ENCODE assay signal across 31 cellular contexts in genomic region chr10:5561704-5562645, GRCh38. TPM values are rescaled to one million over a fixed set of nuclear protein-coding genes. Genes with fewer than 3 reads are reported as not detected.
DNase-seq lines count a peak whose midpoint lies in the region; ATAC-seq and TF ChIP-seq lines count a peak whose summit lies in the region.
"Had no signal": no experiment of that assay in that cellular context is flagged by ENCODE, and none has a peak within 500 bp of the region (broad histone marks: within the 10 kb centered on the region; RNA-seq: fewer than 3 reads in every experiment).

No MANE protein-coding gene starts in this region.

- H3K4ac ChIP-seq in H9 (ENCODE audit: low read depth, low read length) = no peak overlapping the region

- intact Hi-C loops in sigmoid colon (cut with DNase I) = no loop called here
- intact Hi-C loops in esophagus squamous epithelium (cut with DNase I) = no loop called here

- H2BK20ac ChIP-seq in H9 (ENCODE audit: low read depth, low read length, poor library complexity, severe bottlenecking) = no peak overlapping the region

- no peak for ATAC-seq in T-helper 17 cell
- ATAC-seq in left lobe of liver = no peak
- ATAC-seq: activated CD8-positive, alpha-beta T cell treated with anti-CD3 and anti-CD28 coated beads, Interleukin-2, amount 10 ng/mL, durations not matched to agents 7 days and 5 days; activated T-cell treated with anti-CD3 and anti-CD28 coated beads, Interleukin-2, amount 50 U/mL, for 72 hours; CD8-positive, alpha-beta T cell; naive thymus-derived CD8-positive, alpha-beta T cell; right cardiac atrium; stimulated activated naive B cell treated with anti-CD40 and anti-IgM and Interleukin-4, amounts not matched to agents 10 μg/mL and 1 μg/mL and 100 μg/mL, for 72 hours had no signal

- H3K9me3 Mint-ChIP-seq in activated CD4-positive, alpha-beta T cell treated with anti-CD3 and anti-CD28 coated beads, Interleukin-2, amount 10 ng/mL, durations not matched to agents 7 days and 5 days = peaks cover 3% of the 10 kb centered on the region
- H3K9me3 Mint-ChIP-seq in H9 = no peaks in the 10 kb centered on the region
- H3K9me3 Mint-ChIP-seq: activated T-cell treated with anti-CD3 and anti-CD28 coated beads, Interleukin-2, amount 50 U/mL, for 72 hours; CD8-positive, alpha-beta T cell; IgD-negative memory B cell; naive thymus-derived CD8-positive, alpha-beta T cell; stimulated activated naive B cell treated with anti-CD40 and anti-IgM and Interleukin-4, amounts not matched to agents 10 μg/mL and 1 μg/mL and 100 μg/mL, for 72 hours had no signal

- H4K5ac ChIP-seq in H9 (ENCODE audit: insufficient read length, low read depth, low read length) = no peak overlapping the region

- H2BK120ac ChIP-seq in H9 (ENCODE audit: low read depth, low read length, poor library complexity, severe bottlenecking) = no peak overlapping the region

- no peak overlapping the region for H3K18ac ChIP-seq in H9 (ENCODE audit: insufficient read length, low read depth, low read length)

- no peak overlapping the region for H2BK15ac ChIP-seq in H9 (ENCODE audit: low read depth, low read length)

- peaks cover 0 to 60% (median 59%) of the 10 kb centered on the region in 4 donors for H3K4me1 ChIP-seq in sigmoid colon
- H3K4me1 ChIP-seq in H9 (ENCODE audit: insufficient read depth, low read length) = no peaks in the 10 kb centered on the region; the same call in 1 of the 2 replicates
- peaks cover 13 to 44% (median 20%) of the 10 kb centered on the region in 3 donors for H3K4me1 ChIP-seq in esophagus squamous epithelium
- H3K4me1 ChIP-seq: parathyroid adenoma had no signal

- H2BK12ac ChIP-seq in H9 (ENCODE audit: insufficient read length, low read depth, low read length) = no peak overlapping the region

- H3K79me2 ChIP-seq in H9 (ENCODE audit: insufficient read depth, low read length) = no peaks in the 10 kb centered on the region
- H3K79me2 ChIP-seq: parathyroid adenoma had no signal

- H3K36me3 ChIP-seq in sigmoid colon (no peaks in the 10 kb centered on the region), esophagus squamous epithelium (no peaks in the 10 kb centered on the region)
- H3K36me3 ChIP-seq: tibial nerve had no signal

- no peak for TF ChIP-seq CTCF in sigmoid colon (IDR thresholded peaks at IDR 0.05)
- TF ChIP-seq CTCF in H9 (conservative IDR thresholded peaks at IDR 0.05) = no peak
- no peak for TF ChIP-seq CTCF in esophagus squamous epithelium (IDR thresholded peaks at IDR 0.05)

- H3K36me3 Mint-ChIP-seq in activated CD4-positive, alpha-beta T cell treated with anti-CD3 and anti-CD28 coated beads, Interleukin-2, amount 10 ng/mL, durations not matched to agents 7 days and 5 days (ENCODE audit: low read depth) = peaks cover 7% of the 10 kb centered on the region
- H3K36me3 Mint-ChIP-seq in T-helper 17 cell (ENCODE audit: low read depth) (peaks cover 5% of the 10 kb centered on the region), H9 (ENCODE audit: insufficient read depth in 1 of 3, low read depth in 3 of 3) (no peaks in the 10 kb centered on the region; a peak in 1 of 7 replicates)
- H3K36me3 Mint-ChIP-seq: CD8-positive, alpha-beta T cell; IgD-negative memory B cell; naive thymus-derived CD8-positive, alpha-beta T cell; stimulated activated naive B cell treated with anti-CD40 and anti-IgM and Interleukin-4, amounts not matched to agents 10 μg/mL and 1 μg/mL and 100 μg/mL, for 72 hours had no signal

- no peak overlapping the region for H3K4me2 ChIP-seq in H9 (ENCODE audit: insufficient read depth, insufficient read length, low read length)

- no peak overlapping the region for H2BK5ac ChIP-seq in H9 (ENCODE audit: insufficient read length, low read length)

- TF ChIP-seq POLR2A in sigmoid colon (IDR thresholded peaks at IDR 0.05) (no peak), esophagus squamous epithelium (IDR thresholded peaks at IDR 0.05) (no peak)

- H4K20me1 ChIP-seq in H9 (ENCODE audit: control insufficient read depth, insufficient read depth, insufficient read length) = no peaks in the 10 kb centered on the region

- no peak for DNase-seq in activated CD4-positive, alpha-beta T cell treated with anti-CD3 and anti-CD28 coated beads, Interleukin-2, amount 10 ng/mL, durations not matched to agents 7 days and 5 days
- DNase-seq in activated CD4-positive, alpha-beta T cell treated with anti-CD3 and anti-CD28 coated beads, Interleukin-2, amount 50 U/mL, for 48 hours = no peak
- DNase-seq in T-helper 17 cell (no peak), left lobe of liver (ENCODE audit: low spot score) (peak; percentile 32), sigmoid colon (peak; percentile 62), H9 (no peak), esophagus squamous epithelium (lab: John Stamatoyannopoulos, UW) (no peak), T-helper 9 cell (no peak)
- DNase-seq: activated CD8-positive, alpha-beta T cell treated with anti-CD3 and anti-CD28 coated beads, Interleukin-2, amount 10 ng/mL, durations not matched to agents 7 days and 5 days; activated naive CD4-positive, alpha-beta T cell treated with anti-CD3 and anti-CD28 coated beads, Interleukin-2, amount 50 U/mL, for 16 hours; activated T-cell treated with anti-CD3 and anti-CD28 coated beads, Interleukin-2, amount 50 U/mL, for 72 hours; anterior cingulate cortex; CD8-positive, alpha-beta T cell; central memory CD4-positive, alpha-beta T cell; DMS 273 treated with DMSO at 0.1 percent for 48 hours; MM.1S; naive thymus-derived CD8-positive, alpha-beta T cell; NCI-H1436; NCI-H2107; NCI-H446 treated with DMSO at 0.1 percent for 48 hours; right cardiac atrium; stimulated activated CD4-positive, alpha-beta T cell treated with anti-CD3 and anti-CD28 coated beads, Interleukin-12 subunit alpha, Interleukin-12 subunit beta, amount 100 ng/mL, for 4 hours; stimulated activated CD4-positive, alpha-beta T cell treated with anti-CD3 and anti-CD28 coated beads, Interleukin-4, amount 100 ng/mL, for 24 hours; stimulated activated naive B cell treated with anti-CD40 and anti-IgM and Interleukin-4, amounts not matched to agents 10 μg/mL and 1 μg/mL and 100 μg/mL, for 72 hours; SW 1271 had no signal

- H3K4me3 ChIP-seq in sigmoid colon (no peak overlapping the region), esophagus squamous epithelium (no peak overlapping the region)
- H3K4me3 ChIP-seq: dorsolateral prefrontal cortex, tibial nerve had no signal

- WGBS in sigmoid colon, 2 donors = 90 to 95% methylated on average over 13 of the region's 13 CpGs
- WGBS in H9 (ENCODE audit: extremely low coverage, insufficient read length, low lambda C conversion rate) = no CpG with 5 or more reads among the region's 13 CpGs
- WGBS in esophagus squamous epithelium, 2 donors = 80 to 89% methylated on average over 10 to 11 of the region's 13 CpGs

- no peak overlapping the region for H3K14ac ChIP-seq in H9 (ENCODE audit: insufficient read depth, low read length)

- H3K27ac ChIP-seq in sigmoid colon (peak overlapping the region in 3 of 4 donors; percentile 36 to 80 (median 77)), H9 (ENCODE audit: insufficient read length, low read depth, low read length) (no peak overlapping the region), esophagus squamous epithelium (no peak overlapping the region)
- H3K27ac ChIP-seq: 22Rv1, dorsolateral prefrontal cortex, parathyroid adenoma, tibial nerve had no signal

- no peaks in the 10 kb centered on the region for H3K27me3 ChIP-seq in sigmoid colon
- H3K27me3 ChIP-seq in H9 (ENCODE audit: insufficient read depth, low read length) = no peaks in the 10 kb centered on the region
- no peaks in the 10 kb centered on the region for H3K27me3 ChIP-seq in esophagus squamous epithelium
- H3K27me3 ChIP-seq: dorsolateral prefrontal cortex, tibial nerve had no signal

- no peak overlapping the region for H4K8ac ChIP-seq in H9 (replicated peaks; ENCODE audit: insufficient read length, low read depth, low read length)

- H2AK5ac ChIP-seq in H9 (ENCODE audit: insufficient read length, low read length) = no peak overlapping the region

- no peaks in the 10 kb centered on the region for H3K9me3 ChIP-seq in T-helper 17 cell (ENCODE audit: control insufficient read depth, low read length, poor library complexity, severe bottlenecking)
- H3K9me3 ChIP-seq in sigmoid colon = no peaks in the 10 kb centered on the region
- no peaks in the 10 kb centered on the region for H3K9me3 ChIP-seq in H9 (ENCODE audit: control insufficient read depth, low read depth, low read length)
- H3K9me3 ChIP-seq in esophagus squamous epithelium = no peaks in the 10 kb centered on the region
- H3K9me3 ChIP-seq: tibial nerve had no signal

- no peaks in the 10 kb centered on the region for H3K23me2 ChIP-seq in H9 (ENCODE audit: insufficient read length, low read depth, low read length, poor library complexity, severe bottlenecking)

- CTCF ChIA-PET in activated CD4-positive, alpha-beta T cell treated with anti-CD3 and anti-CD28 coated beads, Interleukin-2, amount 10 ng/mL, durations not matched to agents 7 days and 5 days (lab: Charles Lee) = interaction anchor here (0.5 to 2.8 kb wide), 3 partner anchors 13 to 508 kb away, joined by 3 to 9 read pairs (median 3); no protein-coding TSS in a partner anchor

- TF ChIP-seq EP300 in sigmoid colon (IDR thresholded peaks at IDR 0.05) = no peak

- H3K79me1 ChIP-seq in H9 (ENCODE audit: insufficient read depth, low read depth, low read length, poor library complexity, severe bottlenecking) = no peaks in the 10 kb centered on the region

- H4K91ac ChIP-seq in H9 (ENCODE audit: insufficient read length, low read depth, low read length) = no peak overlapping the region

- no peak overlapping the region for H3K9ac ChIP-seq in H9 (ENCODE audit: extremely low read depth, insufficient read length, low read length)
- H3K9ac ChIP-seq: parathyroid adenoma had no signal

- peaks cover 6% of the 10 kb centered on the region for H3K27me3 Mint-ChIP-seq in activated CD4-positive, alpha-beta T cell treated with anti-CD3 and anti-CD28 coated beads, Interleukin-2, amount 10 ng/mL, durations not matched to agents 7 days and 5 days
- no peaks in the 10 kb centered on the region for H3K27me3 Mint-ChIP-seq in T-helper 17 cell
- H3K27me3 Mint-ChIP-seq in H9 (ENCODE audit: low read depth) = peaks cover 1% of the 10 kb centered on the region; the same call in 1 of the 2 replicates

- no peak overlapping the region for H2AFZ ChIP-seq in H9 (ENCODE audit: low read length)
- H2AFZ ChIP-seq: parathyroid adenoma had no signal

- H3K4me3 Mint-ChIP-seq in activated CD4-positive, alpha-beta T cell treated with anti-CD3 and anti-CD28 coated beads, Interleukin-2, amount 10 ng/mL, durations not matched to agents 7 days and 5 days = no peak overlapping the region
- H3K4me3 Mint-ChIP-seq in T-helper 17 cell (no peak overlapping the region), H9 (no peak overlapping the region)
- H3K4me3 Mint-ChIP-seq: activated CD8-positive, alpha-beta T cell treated with anti-CD3 and anti-CD28 coated beads, Interleukin-2, amount 10 ng/mL, durations not matched to agents 7 days and 5 days; activated T-cell treated with anti-CD3 and anti-CD28 coated beads, Interleukin-2, amount 50 U/mL, for 72 hours; CD8-positive, alpha-beta T cell; IgD-negative memory B cell; stimulated activated naive B cell treated with anti-CD40 and anti-IgM and Interleukin-4, amounts not matched to agents 10 μg/mL and 1 μg/mL and 100 μg/mL, for 72 hours had no signal

- H3K4me1 Mint-ChIP-seq in activated CD4-positive, alpha-beta T cell treated with anti-CD3 and anti-CD28 coated beads, Interleukin-2, amount 10 ng/mL, durations not matched to agents 7 days and 5 days = peaks cover 41% of the 10 kb centered on the region
- H3K4me1 Mint-ChIP-seq in T-helper 17 cell = peaks cover 33% of the 10 kb centered on the region
- peaks cover 10 to 20% of the 10 kb centered on the region in 2 experiments for H3K4me1 Mint-ChIP-seq in H9

- H3K56ac ChIP-seq in H9 (ENCODE audit: insufficient read length, low read depth, low read length) = no peak overlapping the region

- POLR2A ChIA-PET in activated CD4-positive, alpha-beta T cell treated with anti-CD3 and anti-CD28 coated beads, Interleukin-2, amount 10 ng/mL, durations not matched to agents 7 days and 5 days (lab: Charles Lee) = no interaction called here

- H3K23ac ChIP-seq in H9 (ENCODE audit: insufficient read length, low read depth, low read length) = no peak overlapping the region

- peak overlapping the region; percentile 100 for H3K27ac Mint-ChIP-seq in activated CD4-positive, alpha-beta T cell treated with anti-CD3 and anti-CD28 coated beads, Interleukin-2, amount 10 ng/mL, durations not matched to agents 7 days and 5 days
- H3K27ac Mint-ChIP-seq in T-helper 17 cell = peak overlapping the region; percentile 99
- H3K27ac Mint-ChIP-seq in H9 = no peak overlapping the region; a peak in 1 of 7 replicates
- H3K27ac Mint-ChIP-seq: activated CD8-positive, alpha-beta T cell treated with anti-CD3 and anti-CD28 coated beads, Interleukin-2, amount 10 ng/mL, durations not matched to agents 7 days and 5 days; activated T-cell treated with anti-CD3 and anti-CD28 coated beads, Interleukin-2, amount 50 U/mL, for 72 hours; CD8-positive, alpha-beta T cell; IgD-negative memory B cell had no signal

- no peak overlapping the region for H3T11ph ChIP-seq in H9 (ENCODE audit: low read length)

RNA-seq across cellular contexts. Expression of gene CALML3, which starts 37.2 kb away (rescaled TPM):
- not detected for total RNA-seq in activated CD4-positive, alpha-beta T cell treated with anti-CD3 and anti-CD28 coated beads, Interleukin-2, amount 10 ng/mL, durations not matched to agents 7 days and 5 days
- total RNA-seq in T-helper 17 cell (not detected), left lobe of liver (not detected), sigmoid colon (not detected), H9 (2021) (not detected in 2 replicates), esophagus squamous epithelium (100 to 1,000 TPM; 196 to 799 (median 315) TPM)
- polyA plus RNA-seq in sigmoid colon = under 1 TPM in 1 of 3 donors, not detected in 2; 0.15 TPM
- total RNA-seq: activated CD8-positive, alpha-beta T cell treated with anti-CD3 and anti-CD28 coated beads, Interleukin-2, amount 10 ng/mL, durations not matched to agents 7 days and 5 days; activated T-cell treated with anti-CD3 and anti-CD28 coated beads, Interleukin-2, amount 50 U/mL, for 72 hours; CD8-positive, alpha-beta T cell; naive thymus-derived CD8-positive, alpha-beta T cell; right cardiac atrium; Right ventricle myocardium superior; tibial nerve had no signal
- polyA plus RNA-seq: IgD-negative memory B cell; naive thymus-derived CD8-positive, alpha-beta T cell; right cardiac atrium had no signal

Comparison
In these comparisons a context has a peak if more than half of its experiments do, and no peak if none do; other contexts are left out.
1. DNase-seq: peak in left lobe of liver (single experiment) and sigmoid colon (single experiment); none in activated CD4-positive, alpha-beta T cell treated with anti-CD3 and anti-CD28 coated beads, Interleukin-2, amount 10 ng/mL, durations not matched to agents 7 days and 5 days (single experiment), activated CD4-positive, alpha-beta T cell treated with anti-CD3 and anti-CD28 coated beads, Interleukin-2, amount 50 U/mL, for 48 hours (0 of 2), T-helper 17 cell (0 of 3), H9 (single experiment), esophagus squamous epithelium (single experiment) and T-helper 9 cell (single experiment).
2. H3K27ac Mint-ChIP-seq: peak in activated CD4-positive, alpha-beta T cell treated with anti-CD3 and anti-CD28 coated beads, Interleukin-2, amount 10 ng/mL, durations not matched to agents 7 days and 5 days (single experiment) and T-helper 17 cell (single experiment); none in H9 (0 of 3).
3. H3K27ac ChIP-seq: peak in sigmoid colon (3 of 4); none in H9 (single experiment) and esophagus squamous epithelium (0 of 4).
4. RNA of gene CALML3, which starts 37.2 kb away (total RNA-seq): 196 to 799 TPM in esophagus squamous epithelium; not detected in activated CD4-positive, alpha-beta T cell treated with anti-CD3 and anti-CD28 coated beads, Interleukin-2, amount 10 ng/mL, durations not matched to agents 7 days and 5 days, not detected in T-helper 17 cell, not detected in left lobe of liver (single experiment), not detected in sigmoid colon and not detected in H9; every median in the first group is over 100 times any median in the second.